9 cellular contexts compared by ENCODE assay signal in genomic region chr1:161730050-161730564, GRCh38. TPM values are rescaled to one million over a fixed set of nuclear protein-coding genes. Genes with fewer than 3 reads are reported as not detected.
DNase-seq lines count a peak whose midpoint lies in the region; TF ChIP-seq lines count a peak whose summit lies in the region.
"Had no signal": no experiment of that assay in that cellular context is flagged by ENCODE, and none has a peak within 500 bp of the region (broad histone marks: within the 10 kb centered on the region; RNA-seq: fewer than 3 reads in every experiment).

No MANE protein-coding gene starts in this region.

- in situ Hi-C loops in transverse colon (cut with MboI; ENCODE audit: low pct_ligation_motif_present in 1 of 4, low pct_unique_long_range_greater_than_20kb in 1 of 4, low sequenced_read_pairs in 3 of 4): loop anchor here (10.0 to 25.0 kb wide), 5 partner anchors 93 to 668 kb away; partner anchors contain the start of genes FCGR3B (in 3 of the 4) and ARHGAP30 (in 1 of the 4)

- H3K36me3 ChIP-seq in Karpas-422 (ENCODE audit: insufficient read depth, low read length) (peaks cover 22% of the 10 kb centered on the region), transverse colon (no peaks in the 10 kb centered on the region)

- no peak overlapping the region for H3K4me3 Mint-ChIP-seq in activated CD4-positive, alpha-beta T cell treated with anti-CD3 and anti-CD28 coated beads, Interleukin-2, amount 10 ng/mL, durations not matched to agents 7 days and 5 days

- H3K4me1 ChIP-seq in Karpas-422 (ENCODE audit: low read length) (peaks cover 32% of the 10 kb centered on the region), transverse colon (peaks cover 0 to 22% (median 13%) of the 10 kb centered on the region in 4 donors)

- TF ChIP-seq EP300 in transverse colon (IDR thresholded peaks at IDR 0.05; ENCODE audit: low read depth): no peak

- H3K36me3 Mint-ChIP-seq in activated CD4-positive, alpha-beta T cell treated with anti-CD3 and anti-CD28 coated beads, Interleukin-2, amount 10 ng/mL, durations not matched to agents 7 days and 5 days (ENCODE audit: low read depth): no peaks in the 10 kb centered on the region

- H3K9ac ChIP-seq in Karpas-422 (ENCODE audit: low read length): no peak overlapping the region

- POLR2A ChIA-PET in activated CD4-positive, alpha-beta T cell treated with anti-CD3 and anti-CD28 coated beads, Interleukin-2, amount 10 ng/mL, durations not matched to agents 7 days and 5 days (lab: Charles Lee): interaction anchor here (0.7 kb wide), 1 partner anchor 238 kb away, joined by 3 read pairs; no protein-coding TSS in a partner anchor

- H3K27ac ChIP-seq in Karpas-422 (ENCODE audit: low read length) (no peak overlapping the region), transverse colon (no peak overlapping the region)

- H3K27ac Mint-ChIP-seq in activated CD4-positive, alpha-beta T cell treated with anti-CD3 and anti-CD28 coated beads, Interleukin-2, amount 10 ng/mL, durations not matched to agents 7 days and 5 days: no peak overlapping the region

- no peaks in the 10 kb centered on the region for H3K27me3 ChIP-seq in Karpas-422 (ENCODE audit: low read length)
- peaks cover 58% of the 10 kb centered on the region for H3K27me3 ChIP-seq in transverse colon

- no peaks in the 10 kb centered on the region for H3K79me2 ChIP-seq in Karpas-422 (ENCODE audit: low read length)

- H3K9me2 ChIP-seq in Karpas-422 (replicated peaks; ENCODE audit: insufficient read depth, low read length): no peaks in the 10 kb centered on the region

- H3K9me3 Mint-ChIP-seq in activated CD4-positive, alpha-beta T cell treated with anti-CD3 and anti-CD28 coated beads, Interleukin-2, amount 10 ng/mL, durations not matched to agents 7 days and 5 days: no peaks in the 10 kb centered on the region

- DNase-seq in AG10803 (ENCODE audit: low read depth) (peak; percentile 48), Karpas-422 (peak; percentile 69), fibroblast of the aortic adventitia (ENCODE audit: low read depth) (peak; percentile 45), GM19238 (ENCODE audit: insufficient read length, low spot score) (no peak), transverse colon (no peak), iPS-NIHi7 (ENCODE audit: extremely low spot score) (no peak), DMS53 treated with DMSO at 0.1 percent for 48 hours (lab: John Stamatoyannopoulos, UW; ENCODE audit: unreplicated experiment) (no peak)
- DNase-seq in activated CD4-positive, alpha-beta T cell treated with anti-CD3 and anti-CD28 coated beads, Interleukin-2, amount 10 ng/mL, durations not matched to agents 7 days and 5 days: peak; percentile 15
- DNase-seq: NCI-H2171 treated with DMSO at 0.1 percent for 48 hours had no signal

- no peak for TF ChIP-seq CTCF in AG10803 (conservative IDR thresholded peaks at IDR 0.05; ENCODE audit: low read length)
- no peak for TF ChIP-seq CTCF in fibroblast of the aortic adventitia (IDR thresholded peaks at IDR 0.05; ENCODE audit: insufficient read depth, low read length)
- no peak for TF ChIP-seq CTCF in transverse colon (IDR thresholded peaks at IDR 0.05)

- no peak overlapping the region for H3K4me2 ChIP-seq in Karpas-422 (ENCODE audit: low read depth, low read length, poor library complexity, severe bottlenecking)

- 54% methylated on average over 5 to 6 of the region's 6 CpGs for WGBS in transverse colon (ENCODE audit: low coverage in 1 of 2), 2 donors

- CTCF ChIA-PET in activated CD4-positive, alpha-beta T cell treated with anti-CD3 and anti-CD28 coated beads, Interleukin-2, amount 10 ng/mL, durations not matched to agents 7 days and 5 days (lab: Charles Lee): interaction anchor here (0.6 to 1.5 kb wide), 5 partner anchors 10 to 325 kb away, joined by 3 read pairs; no protein-coding TSS in a partner anchor

- H3K9me3 ChIP-seq in Karpas-422 (ENCODE audit: low read length): no peaks in the 10 kb centered on the region
- H3K9me3 ChIP-seq in transverse colon: no peaks in the 10 kb centered on the region

- H4K20me1 ChIP-seq in Karpas-422 (ENCODE audit: insufficient read depth, low read depth, low read length): peaks cover 32% of the 10 kb centered on the region

- no peak overlapping the region for H3K4me3 ChIP-seq in AG10803 (ENCODE audit: low read length)
- H3K4me3 ChIP-seq in Karpas-422 (ENCODE audit: low read length): no peak overlapping the region
- H3K4me3 ChIP-seq in fibroblast of the aortic adventitia (ENCODE audit: low read depth, low read length): no peak overlapping the region
- H3K4me3 ChIP-seq in transverse colon: no peak overlapping the region

- peaks cover 69% of the 10 kb centered on the region for H3K27me3 Mint-ChIP-seq in activated CD4-positive, alpha-beta T cell treated with anti-CD3 and anti-CD28 coated beads, Interleukin-2, amount 10 ng/mL, durations not matched to agents 7 days and 5 days

- H3K4me1 Mint-ChIP-seq in activated CD4-positive, alpha-beta T cell treated with anti-CD3 and anti-CD28 coated beads, Interleukin-2, amount 10 ng/mL, durations not matched to agents 7 days and 5 days: peaks cover 41% of the 10 kb centered on the region

- no peak overlapping the region for H2AFZ ChIP-seq in Karpas-422 (ENCODE audit: low read length)

- TF ChIP-seq POLR2A in transverse colon (IDR thresholded peaks at IDR 0.05): no peak

- intact Hi-C loops in transverse colon (cut with DNase I; ENCODE audit: low total_unique reads): loop anchor here (10.0 kb wide), 1 partner anchor 245 kb away; no protein-coding TSS in a partner anchor

RNA-seq across cellular contexts. Expression of gene FCRLB, which starts 8.8 kb away (rescaled TPM):
- 937 and 1,205 TPM in 2 replicates for total RNA-seq in Karpas-422 (2014; rRNA removed; shearing (Covaris generic); ENCODE audit: low replicate concordance)
- under 1 TPM; 0.23 to 0.25 TPM for total RNA-seq in activated CD4-positive, alpha-beta T cell treated with anti-CD3 and anti-CD28 coated beads, Interleukin-2, amount 10 ng/mL, durations not matched to agents 7 days and 5 days
- total RNA-seq in fibroblast of the aortic adventitia (ENCODE audit: low replicate concordance) (3.0 and 4.7 TPM in 2 replicates), transverse colon (under 1 TPM in 1 of 4 donors, not detected in 3; 0.64 TPM)

RNA-seq across cellular contexts. Expression of gene DUSP12, which starts 19.5 kb away (rescaled TPM):
- 87.8 and 102 TPM in 2 replicates for total RNA-seq in Karpas-422 (2014; rRNA removed; shearing (Covaris generic); ENCODE audit: low replicate concordance)
- total RNA-seq in activated CD4-positive, alpha-beta T cell treated with anti-CD3 and anti-CD28 coated beads, Interleukin-2, amount 10 ng/mL, durations not matched to agents 7 days and 5 days: 10 to 100 TPM; 21.6 TPM
- total RNA-seq in fibroblast of the aortic adventitia (ENCODE audit: low replicate concordance): 23.6 and 27.8 TPM in 2 replicates
- total RNA-seq in transverse colon: 10 to 100 TPM in 3 of 4 donors, not detected in 1; 26.2 to 62.5 (median 28.4) TPM

RNA-seq across cellular contexts. Expression of gene FCRLA, which starts 23.1 kb away (rescaled TPM):
- 637 and 924 TPM in 2 replicates for total RNA-seq in Karpas-422 (2014; rRNA removed; shearing (Covaris generic); ENCODE audit: low replicate concordance)
- total RNA-seq in activated CD4-positive, alpha-beta T cell treated with anti-CD3 and anti-CD28 coated beads, Interleukin-2, amount 10 ng/mL, durations not matched to agents 7 days and 5 days: not detected
- total RNA-seq in fibroblast of the aortic adventitia (ENCODE audit: low replicate concordance) (0.90 TPM in 1 of 2 replicates, not detected in the other), transverse colon (10 to 100 TPM in 1 of 4 donors, 1 to 10 TPM in 1, under 1 TPM in 1, not detected in 1; 0.41 to 13.1 (median 7.0) TPM)

RNA-seq across cellular contexts. Expression of gene ATF6, which starts 36.0 kb away (rescaled TPM):
- total RNA-seq in Karpas-422 (2014; rRNA removed; shearing (Covaris generic); ENCODE audit: low replicate concordance): 21.6 and 36.5 TPM in 2 replicates
- 10 to 100 TPM; 22.9 to 28.0 TPM for total RNA-seq in activated CD4-positive, alpha-beta T cell treated with anti-CD3 and anti-CD28 coated beads, Interleukin-2, amount 10 ng/mL, durations not matched to agents 7 days and 5 days
- total RNA-seq in fibroblast of the aortic adventitia (ENCODE audit: low replicate concordance) (13.7 and 32.8 TPM in 2 replicates), transverse colon (10 to 100 TPM; 10.8 to 45.8 (median 23.0) TPM)

Comparison
In these comparisons a context has a peak if more than half of its experiments do, and no peak if none do; other contexts are left out.
1. DNase-seq: peak in AG10803 (single experiment), Karpas-422 (single experiment), activated CD4-positive, alpha-beta T cell treated with anti-CD3 and anti-CD28 coated beads, Interleukin-2, amount 10 ng/mL, durations not matched to agents 7 days and 5 days (single experiment) and fibroblast of the aortic adventitia (single experiment); none in GM19238 (single experiment), transverse colon (single experiment), iPS-NIHi7 (single experiment) and DMS53 treated with DMSO at 0.1 percent for 48 hours (single experiment).
2. RNA of gene FCRLB, which starts 8.8 kb away (total RNA-seq): 937 to 1,205 TPM in Karpas-422; 3.0 to 4.7 TPM in fibroblast of the aortic adventitia, 0.23 to 0.25 TPM in activated CD4-positive, alpha-beta T cell treated with anti-CD3 and anti-CD28 coated beads, Interleukin-2, amount 10 ng/mL, durations not matched to agents 7 days and 5 days and 0.64 TPM in transverse colon; every median in the first group is over 100 times any median in the second.
3. RNA of gene FCRLA, which starts 23.1 kb away (total RNA-seq): 637 to 924 TPM in Karpas-422; 0.41 to 13.1 TPM in transverse colon, 0.90 TPM in fibroblast of the aortic adventitia and not detected in activated CD4-positive, alpha-beta T cell treated with anti-CD3 and anti-CD28 coated beads, Interleukin-2, amount 10 ng/mL, durations not matched to agents 7 days and 5 days; every median in the first group is over 10 times any median in the second.